In genomic region chr1:22710688-22711024, GRCh38 we compare ENCODE assay signal across 8 cellular contexts. TPM values are rescaled to one million over a fixed set of nuclear protein-coding genes. Genes with fewer than 3 reads are reported as not detected.
DNase-seq lines count a peak whose midpoint lies in the region; ATAC-seq, FAIRE-seq and TF ChIP-seq lines count a peak whose summit lies in the region.

TSS of gene EPHB2 (plus strand) at chr1:22710839. CDS start at chr1:22710983, 144 bp downstream.

- H3K27ac Mint-ChIP-seq in chondrocyte (ENCODE audit: unreplicated experiment) = peak within 1 kb of the TSS; percentile 61
- peak within 1 kb of the TSS; percentile 37 for H3K27ac Mint-ChIP-seq in stimulated activated naive B cell treated with anti-CD40 and anti-IgM and Interleukin-4, amounts not matched to agents 10 μg/mL and 1 μg/mL and 100 μg/mL, for 72 hours

- no peaks in the 10 kb centered on the region for H3K79me2 ChIP-seq in HepG2 (ENCODE audit: insufficient read depth, low read length)

- intact Hi-C loops in HepG2 (cut with micrococcal nuclease; ENCODE audit: unreplicated experiment) = no loop called here

- H3K27me3 Mint-ChIP-seq in chondrocyte (ENCODE audit: low read depth) = no peaks in the 10 kb centered on the region
- peaks cover 66 to 75% of the 10 kb centered on the region in 2 donors for H3K27me3 Mint-ChIP-seq in stimulated activated naive B cell treated with anti-CD40 and anti-IgM and Interleukin-4, amounts not matched to agents 10 μg/mL and 1 μg/mL and 100 μg/mL, for 72 hours

- no peak within 1 kb of the TSS for H2AFZ ChIP-seq in HepG2 (ENCODE audit: low read length)

- no peak for TF ChIP-seq CTCF in chondrocyte (IDR thresholded peaks at IDR 0.05)
- no peak for TF ChIP-seq CTCF in HepG2 (CRISPR knock-in tag; IDR thresholded peaks at IDR 0.05)

- H3K36me3 Mint-ChIP-seq in chondrocyte (ENCODE audit: low read depth) = peaks cover 3% of the 10 kb centered on the region
- H3K36me3 Mint-ChIP-seq in stimulated activated naive B cell treated with anti-CD40 and anti-IgM and Interleukin-4, amounts not matched to agents 10 μg/mL and 1 μg/mL and 100 μg/mL, for 72 hours = no peaks in the 10 kb centered on the region

- peaks cover 12 to 49% of the 10 kb centered on the region in 2 experiments for H3K27me3 ChIP-seq in HepG2 (ENCODE audit: control insufficient read depth in 1 of 2, insufficient read depth in 2 of 2, low read length in 2 of 2)

- in situ Hi-C loops in HepG2 (cut with HindIII; ENCODE audit: extremely low pct_ligation_motif_present, low pct_unique_long_range_greater_than_20kb) = loop anchor here (25.0 kb wide), 1 partner anchor 177 kb away; no protein-coding TSS in a partner anchor

- H3K4me1 Mint-ChIP-seq in chondrocyte (ENCODE audit: low read depth) = peaks cover 31% of the 10 kb centered on the region
- H3K4me1 Mint-ChIP-seq in stimulated activated naive B cell treated with anti-CD40 and anti-IgM and Interleukin-4, amounts not matched to agents 10 μg/mL and 1 μg/mL and 100 μg/mL, for 72 hours = peaks cover 14 to 15% of the 10 kb centered on the region in 2 donors

- no TSS peak for BruUV-seq in HepG2 (replicated peaks; lab: Mats Ljungman, UMichigan)

- WGBS in HepG2 (ENCODE audit: low lambda C conversion rate) = no CpG with 5 or more reads among the region's 55 CpGs

- POLR2A ChIA-PET in HepG2 (lab: Yijun Ruan, JAX) = no interaction called here

- H3K36me3 ChIP-seq in HepG2 (replicated peaks in 1 of 2; ENCODE audit: control insufficient read depth in 1 of 2, insufficient read depth in 2 of 2, low read length in 2 of 2) = no peaks in the 10 kb centered on the region

- TF ChIP-seq POLR2A in HepG2 (IDR thresholded peaks at IDR 0.05; ENCODE audit: insufficient read depth in 1 of 2, low read depth in 2 of 2, low read length in 2 of 2) = no peak

- ATAC-seq in HepG2 = peak; percentile 29; the same call in 2 of the 3 replicates
- peak; percentile 50 to 53 for ATAC-seq in stimulated activated naive B cell treated with anti-CD40 and anti-IgM and Interleukin-4, amounts not matched to agents 10 μg/mL and 1 μg/mL and 100 μg/mL, for 72 hours (replicated peaks)

- TF ChIP-seq RAD21 in HepG2 (CRISPR knock-in tag; IDR thresholded peaks at IDR 0.05) = no peak

- peak within 1 kb of the TSS; percentile 47 for H3K4me2 ChIP-seq in HepG2 (ENCODE audit: low read depth, low read length)

- H3K9me3 Mint-ChIP-seq in chondrocyte (ENCODE audit: low read depth) = no peaks in the 10 kb centered on the region
- no peaks in the 10 kb centered on the region for H3K9me3 Mint-ChIP-seq in stimulated activated naive B cell treated with anti-CD40 and anti-IgM and Interleukin-4, amounts not matched to agents 10 μg/mL and 1 μg/mL and 100 μg/mL, for 72 hours

- no peaks in the 10 kb centered on the region for H3K9me3 ChIP-seq in HepG2 (ENCODE audit: low read length)

- H3K27ac ChIP-seq in HepG2 (ENCODE audit: extremely low read length, insufficient read depth, low read length) = no peak within 1 kb of the TSS

- FAIRE-seq in HepG2 (lab: Jason Lieb, UNC) = no peak

- CTCF ChIA-PET in HepG2 (lab: Yijun Ruan, JAX; ENCODE audit: low intra/inter-chr PET ratio, low total read pairs) = no interaction called here

- H3K4me3 ChIP-seq in HepG2 (replicated peaks in 1 of 3; ENCODE audit: insufficient read depth in 1 of 3, low read depth in 2 of 3, low read length in 3 of 3) = peak within 1 kb of the TSS in 2 of 3 experiments; percentile 41 to 48; a peak in 4 of 6 replicates

- H3K4me1 ChIP-seq in HepG2 (ENCODE audit: insufficient read depth, low read length) = no peaks in the 10 kb centered on the region

- peak within 1 kb of the TSS; percentile 81 for H3K4me3 Mint-ChIP-seq in chondrocyte (ENCODE audit: unreplicated experiment)
- peak within 1 kb of the TSS; percentile 70 to 76 for H3K4me3 Mint-ChIP-seq in stimulated activated naive B cell treated with anti-CD40 and anti-IgM and Interleukin-4, amounts not matched to agents 10 μg/mL and 1 μg/mL and 100 μg/mL, for 72 hours

- TF ChIP-seq EP300 in HepG2 (IDR thresholded peaks at IDR 0.05; ENCODE audit: low read depth in 2 of 2, low read length in 2 of 2) = no peak
- TF ChIP-seq EP300 in HepG2 (CRISPR knock-in tag; IDR thresholded peaks at IDR 0.05; ENCODE audit: borderline replicate concordance) = no peak

- DNase-seq in AG08395 (ENCODE audit: low spot score) (peak; percentile 83), GM19240 (ENCODE audit: insufficient read length, low spot score) (peak; percentile 43), RKO (ENCODE audit: low spot score) (peak; percentile 66), chondrocyte (ENCODE audit: low spot score) (no peak), HepG2 (ENCODE audit: low spot score) (no peak), DMS153 (lab: John Stamatoyannopoulos, UW) (no peak), GOT3 (lab: John Stamatoyannopoulos, UW) (no peak)
- no peak for DNase-seq in stimulated activated naive B cell treated with anti-CD40 and anti-IgM and Interleukin-4, amounts not matched to agents 10 μg/mL and 1 μg/mL and 100 μg/mL, for 72 hours

- no peak within 1 kb of the TSS for H3K9ac ChIP-seq in HepG2 (ENCODE audit: insufficient read depth, low read depth, low read length)

- H4K20me1 ChIP-seq in HepG2 (ENCODE audit: insufficient read depth, low read length) = no peaks in the 10 kb centered on the region

TF ChIP-seq in HepG2, 621 proteins besides CTCF, POLR2A, EP300 and RAD21:
- no peak for TF ChIP-seq NCOA1 (CRISPR knock-in tag; IDR thresholded peaks at IDR 0.05)
- TF ChIP-seq, protein P1, sequence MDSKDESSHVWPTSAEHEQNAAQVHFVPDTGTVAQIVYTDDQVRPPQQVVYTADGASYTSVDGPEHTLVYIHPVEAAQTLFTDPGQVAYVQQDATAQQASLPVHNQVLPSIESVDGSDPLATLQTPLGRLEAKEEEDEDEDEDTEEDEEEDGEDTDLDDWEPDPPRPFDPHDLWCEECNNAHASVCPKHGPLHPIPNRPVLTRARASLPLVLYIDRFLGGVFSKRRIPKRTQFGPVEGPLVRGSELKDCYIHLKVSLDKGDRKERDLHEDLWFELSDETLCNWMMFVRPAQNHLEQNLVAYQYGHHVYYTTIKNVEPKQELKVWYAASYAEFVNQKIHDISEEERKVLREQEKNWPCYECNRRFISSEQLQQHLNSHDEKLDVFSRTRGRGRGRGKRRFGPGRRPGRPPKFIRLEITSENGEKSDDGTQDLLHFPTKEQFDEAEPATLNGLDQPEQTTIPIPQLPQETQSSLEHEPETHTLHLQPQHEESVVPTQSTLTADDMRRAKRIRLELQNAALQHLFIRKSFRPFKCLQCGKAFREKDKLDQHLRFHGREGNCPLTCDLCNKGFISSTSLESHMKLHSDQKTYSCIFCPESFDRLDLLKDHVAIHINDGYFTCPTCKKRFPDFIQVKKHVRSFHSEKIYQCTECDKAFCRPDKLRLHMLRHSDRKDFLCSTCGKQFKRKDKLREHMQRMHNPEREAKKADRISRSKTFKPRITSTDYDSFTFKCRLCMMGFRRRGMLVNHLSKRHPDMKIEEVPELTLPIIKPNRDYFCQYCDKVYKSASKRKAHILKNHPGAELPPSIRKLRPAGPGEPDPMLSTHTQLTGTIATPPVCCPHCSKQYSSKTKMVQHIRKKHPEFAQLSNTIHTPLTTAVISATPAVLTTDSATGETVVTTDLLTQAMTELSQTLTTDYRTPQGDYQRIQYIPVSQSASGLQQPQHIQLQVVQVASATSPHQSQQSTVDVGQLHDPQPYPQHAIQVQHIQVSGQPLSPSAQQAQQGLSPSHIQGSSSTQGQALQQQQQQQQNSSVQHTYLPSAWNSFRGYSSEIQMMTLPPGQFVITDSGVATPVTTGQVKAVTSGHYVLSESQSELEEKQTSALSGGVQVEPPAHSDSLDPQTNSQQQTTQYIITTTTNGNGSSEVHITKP (CRISPR knock-in tag; IDR thresholded peaks at IDR 0.05; ENCODE audit: low read depth) = peak; percentile 90

RNA-seq across cellular contexts. Expression of gene EPHB2, which starts in this region (rescaled TPM):
- 44.6 to 57.5 TPM (median 48.0 TPM) in 3 replicates for total RNA-seq in chondrocyte
- 0.11 TPM in 1 of 2 replicates, not detected in the other for total RNA-seq in HepG2 (2016; rRNA removed; fragmentation: Illumina TruSeq; extraction: Trizol)
- not detected in 2 replicates for total RNA-seq in HepG2 (2016; cell fraction: cytosol; rRNA removed; fragmentation: Illumina TruSeq; extraction: Trizol; ENCODE audit: low read depth)
- total RNA-seq in HepG2 (2016; cell fraction: insoluble cytoplasmic fraction; rRNA removed; fragmentation: Illumina TruSeq; extraction: Trizol) = not detected in 2 replicates
- total RNA-seq in HepG2 (2016; cell fraction: membrane; rRNA removed; fragmentation: Illumina TruSeq; extraction: Trizol) = 0.06 TPM in 1 of 2 replicates, not detected in the other
- not detected in 2 replicates for total RNA-seq in HepG2 (2016; cell fraction: nucleus; rRNA removed; fragmentation: Illumina TruSeq; extraction: Trizol)
- 0.03 TPM in 2 replicates for polyA plus RNA-seq in HepG2 (2011; rRNA removed)
- polyA plus RNA-seq in HepG2 (2011; cell fraction: cytosol; rRNA removed) = not detected in 2 replicates
- 0.03 TPM in 1 of 2 replicates, not detected in the other for polyA plus RNA-seq in HepG2 (2011; cell fraction: nucleus; rRNA removed)
- polyA plus RNA-seq in HepG2 (2012) = not detected in 2 replicates
- not detected in 2 replicates for polyA plus RNA-seq in HepG2 (2016; cell fraction: cytosol; fragmentation: Illumina TruSeq; extraction: Trizol; ENCODE audit: low read depth)
- not detected in 2 replicates for polyA plus RNA-seq in HepG2 (2016; cell fraction: insoluble cytoplasmic fraction; fragmentation: Illumina TruSeq; extraction: Trizol; ENCODE audit: low read depth)
- not detected in 2 replicates for polyA plus RNA-seq in HepG2 (2016; cell fraction: membrane; fragmentation: Illumina TruSeq; extraction: Trizol; ENCODE audit: low read depth)
- polyA plus RNA-seq in HepG2 (2016; cell fraction: nucleus; fragmentation: Illumina TruSeq; extraction: Trizol; ENCODE audit: insufficient read depth, low read depth) = not detected in 2 replicates
- polyA minus RNA-seq in HepG2 (2011; rRNA and poly(A)+ RNA removed; ENCODE audit: low replicate concordance) = 0.78 and 4.6 TPM in 2 replicates
- not detected in 2 replicates for polyA minus RNA-seq in HepG2 (2011; cell fraction: cytosol; rRNA and poly(A)+ RNA removed)
- polyA minus RNA-seq in HepG2 (2011; cell fraction: nucleus; rRNA and poly(A)+ RNA removed) = not detected in 2 replicates

Comparison
In these comparisons a context has a peak if more than half of its experiments do, and no peak if none do; other contexts are left out.
1. RNA of gene EPHB2 (total RNA-seq): 44.6 to 57.5 TPM in chondrocyte; 0.06 to 0.11 TPM in HepG2; every median in the first group is over 10 times any median in the second.
2. DNase-seq: peak in AG08395 (single experiment), GM19240 (single experiment) and RKO (single experiment); none in chondrocyte (single experiment), HepG2 (single experiment), stimulated activated naive B cell treated with anti-CD40 and anti-IgM and Interleukin-4, amounts not matched to agents 10 μg/mL and 1 μg/mL and 100 μg/mL, for 72 hours (single experiment), DMS153 (single experiment) and GOT3 (single experiment).